ENCODE assay signal across 8 cellular contexts in genomic region chr10:97849491-97850402, GRCh38. TPM values are rescaled to one million over a fixed set of nuclear protein-coding genes. Genes with fewer than 3 reads are reported as not detected.
DNase-seq lines count a peak whose midpoint lies in the region; ATAC-seq and TF ChIP-seq lines count a peak whose summit lies in the region.

Gene GOLGA7B (plus strand): TSS chr10:97849843. CDS start chr10:97850304, 461 bp downstream.

- peak within 1 kb of the TSS; percentile 16 for H3K27ac Mint-ChIP-seq in Caco-2 (ENCODE audit: unreplicated experiment)

- WGBS in aorta, 2 donors: 1 to 2% methylated on average over 40 to 96 of the region's 96 CpGs

- peak; percentile 53 to 80 for DNase-seq in Caco-2
- DNase-seq in HCT116 (ENCODE audit: low read depth, low spot score): no peak
- DNase-seq in activated effector memory CD4-positive, alpha-beta T cell treated with anti-CD3 and anti-CD28 coated beads, Interleukin-2, amount 50 U/mL, for 16 hours: peak; percentile 88
- DNase-seq in glomerular visceral epithelial cell (ENCODE audit: extremely low spot score): peak; percentile 52
- DNase-seq in posterior cingulate gyrus: peak in 7 of 10 donors; percentile 36 to 94 (median 62)
- DNase-seq in aorta: peak in 1 of 2 donors; percentile 81

- no peaks in the 10 kb centered on the region; the same call in 1 of the 2 replicates for H3K27me3 ChIP-seq in Caco-2 (replicated peaks; ENCODE audit: control insufficient read depth, insufficient read depth, low read length)
- H3K27me3 ChIP-seq in HCT116 (ENCODE audit: insufficient read depth, low read length): peaks cover 7% of the 10 kb centered on the region; the same call in 1 of the 2 replicates
- H3K27me3 ChIP-seq in aorta (ENCODE audit: control insufficient read depth in 1 of 2, insufficient read depth in 2 of 2, low read length in 1 of 2): no peaks in the 10 kb centered on the region

- ATAC-seq in HCT116 (peak; percentile 87), aorta (ENCODE audit: low FRiP score) (peak; percentile 39), GM21576 (IDR thresholded peaks at IDR 0.05; ENCODE audit: unreplicated experiment) (no peak)

- peak within 1 kb of the TSS; percentile 72 for H3K4me3 Mint-ChIP-seq in Caco-2 (ENCODE audit: unreplicated experiment)

- no peak for TF ChIP-seq RAD21 in HCT116 (IDR thresholded peaks at IDR 0.05; ENCODE audit: low read depth)

- peak within 1 kb of the TSS; percentile 83 for H2AFZ ChIP-seq in HCT116 (ENCODE audit: low read depth, low read length, poor library complexity, severe bottlenecking)

- BruUV-seq in Caco-2 (replicated peaks; lab: Mats Ljungman, UMichigan) (no TSS peak), HCT116 (replicated peaks; lab: Mats Ljungman, UMichigan) (no TSS peak)

- H3K79me2 ChIP-seq in HCT116 (ENCODE audit: insufficient read depth, low read length): no peaks in the 10 kb centered on the region

- no peaks in the 10 kb centered on the region for H3K9me3 Mint-ChIP-seq in Caco-2 (ENCODE audit: unreplicated experiment)

- H3K4me1 Mint-ChIP-seq in Caco-2 (ENCODE audit: low read depth, unreplicated experiment): peaks cover 7% of the 10 kb centered on the region

- H3K27ac ChIP-seq in HCT116 (ENCODE audit: low read depth, low read length): peak within 1 kb of the TSS; percentile 45; the same call in 1 of the 2 replicates
- no peak within 1 kb of the TSS for H3K27ac ChIP-seq in aorta (ENCODE audit: low read depth in 1 of 2, low read length in 2 of 2)

- no peaks in the 10 kb centered on the region for H3K36me3 Mint-ChIP-seq in Caco-2 (ENCODE audit: insufficient read depth, unreplicated experiment)

- no peak for TF ChIP-seq POLR2A in HCT116 (IDR thresholded peaks at IDR 0.05; ENCODE audit: borderline replicate concordance, extremely low read depth, insufficient read depth, insufficient read length)

- H3K36me3 ChIP-seq in Caco-2 (ENCODE audit: control insufficient read depth, insufficient read depth, low read length) (no peaks in the 10 kb centered on the region), HCT116 (ENCODE audit: control insufficient read depth in 1 of 2, insufficient read depth in 2 of 2, low read length in 2 of 2) (no peaks in the 10 kb centered on the region), aorta (ENCODE audit: control insufficient read depth in 1 of 2, insufficient read depth in 2 of 2, low read length in 1 of 2) (no peaks in the 10 kb centered on the region)

- H3K4me3 ChIP-seq in Caco-2 (ENCODE audit: low read depth, low read length) (peak within 1 kb of the TSS; percentile 69), HCT116 (replicated peaks in 1 of 2; ENCODE audit: low read depth in 1 of 2, low read length in 2 of 2) (peak within 1 kb of the TSS; percentile 54 to 65), aorta (ENCODE audit: low read length in 2 of 2) (peak within 1 kb of the TSS; percentile 63 to 73)

- H3K9me3 ChIP-seq in Caco-2: no peaks in the 10 kb centered on the region
- no peaks in the 10 kb centered on the region for H3K9me3 ChIP-seq in HCT116 (ENCODE audit: control insufficient read depth in 1 of 2, insufficient read depth in 1 of 2, low read depth in 1 of 2, low read length in 2 of 2)
- no peaks in the 10 kb centered on the region for H3K9me3 ChIP-seq in aorta (ENCODE audit: control insufficient read depth, low read length)

- CTCF ChIA-PET in Caco-2 (lab: Charles Lee): interaction anchor here (0.6 to 1.0 kb wide), 4 partner anchors 12 to 58 kb away, joined by 3 to 6 read pairs (median 4); no protein-coding TSS in a partner anchor
- CTCF ChIA-PET in HCT116 (lab: Charles Lee): interaction anchor here (0.7 to 1.1 kb wide), 4 partner anchors 19 to 316 kb away, joined by 3 read pairs; no protein-coding TSS in a partner anchor

- peaks cover 3% of the 10 kb centered on the region for H3K27me3 Mint-ChIP-seq in Caco-2 (ENCODE audit: insufficient read depth, unreplicated experiment)

- POLR2A ChIA-PET in Caco-2 (lab: Charles Lee): no interaction called here
- POLR2A ChIA-PET in HCT116 (lab: Charles Lee): interaction anchor here (1.0 kb wide), 1 partner anchor 20 kb away, joined by 5 read pairs; no protein-coding TSS in a partner anchor

- RAD21 ChIA-PET in HCT116 (lab: Charles Lee; ENCODE audit: low non-redundant PET in 1 of 2, low total read pairs in 2 of 2, uncharacterized antibody in 2 of 2, unreplicated experiment in 2 of 2): interaction anchor here in 1 of 2 experiments (0.7 kb wide), 1 partner anchor 18 kb away, joined by 3 read pairs; no protein-coding TSS in a partner anchor

- intact Hi-C loops in Caco-2 (cut with micrococcal nuclease; ENCODE audit: unreplicated experiment): no loop called here
- intact Hi-C loops in HCT116 (cut with micrococcal nuclease): no loop called here
- intact Hi-C loops in posterior cingulate gyrus (cut with DNase I): no loop called here
- intact Hi-C loops in aorta (cut with DNase I): loop anchor here in 1 of 2 donors (5.0 kb wide), 1 partner anchor 47 kb away; no protein-coding TSS in a partner anchor

- TF ChIP-seq CTCF in Caco-2 (IDR thresholded peaks at IDR 0.05; ENCODE audit: insufficient read depth in 1 of 2, low read depth in 1 of 2, low read length in 1 of 2, severe bottlenecking in 1 of 2, unreplicated experiment in 1 of 2) (no peak), HCT116 (IDR thresholded peaks at IDR 0.05 in 2 of 3, conservative IDR thresholded peaks at IDR 0.05 in 1 of 3; ENCODE audit: borderline replicate concordance in 1 of 3, insufficient read depth in 1 of 3, low read depth in 2 of 3, low read length in 2 of 3) (no peak)

- H4K20me1 ChIP-seq in HCT116 (ENCODE audit: insufficient read depth): no peaks in the 10 kb centered on the region

- H3K4me2 ChIP-seq in HCT116 (ENCODE audit: low read length): peak within 1 kb of the TSS; percentile 90

- H3K9ac ChIP-seq in HCT116 (ENCODE audit: low read length): peak within 1 kb of the TSS; percentile 39

- no peaks in the 10 kb centered on the region for H3K9me2 ChIP-seq in HCT116 (ENCODE audit: insufficient read depth)

- H3K4me1 ChIP-seq in Caco-2 (0 out of 2 replicates have a peak, but pooled peaks cover 13% of the 10 kb centered on the region), HCT116 (ENCODE audit: control insufficient read depth in 1 of 2, insufficient read depth in 2 of 2, low read length in 2 of 2) (peaks cover 4 to 18% of the 10 kb centered on the region in 2 experiments; a peak in 2 of 4 replicates), aorta (ENCODE audit: control insufficient read depth in 1 of 2, insufficient read depth in 2 of 2, low read length in 2 of 2) (no peaks in the 10 kb centered on the region)

TF ChIP-seq in HCT116, 20 proteins besides CTCF, POLR2A, EP300 and RAD21 (continues in another document):
- TF ChIP-seq POLR2AphosphoS5 (IDR thresholded peaks at IDR 0.05; ENCODE audit: low read depth, low read length): 0 out of 2 replicates have a peak, but pooled peaks have one; percentile 21
- no peak for TF ChIP-seq ZFX (IDR thresholded peaks at IDR 0.05)

TF ChIP-seq in PFSK-1, 5 proteins besides CTCF, POLR2A, EP300 and RAD21:
- TF ChIP-seq POLR2AphosphoS5 (IDR thresholded peaks at IDR 0.05; ENCODE audit: low read depth, low read length): no peak
- no peak for TF ChIP-seq TAF1 (IDR thresholded peaks at IDR 0.05; ENCODE audit: borderline replicate concordance, insufficient read depth, low read length)
- peak; percentile 79 to 93 for TF ChIP-seq REST (IDR thresholded peaks at IDR 0.05; ENCODE audit: insufficient read depth in 1 of 2, low read depth in 2 of 2, low read length in 2 of 2)
- TF ChIP-seq SIN3A (IDR thresholded peaks at IDR 0.05; ENCODE audit: borderline replicate concordance, insufficient read depth, low read length): peak; percentile 4; the same call in 1 of the 2 replicates
- TF ChIP-seq FOXP2 (optimal IDR thresholded peaks at IDR 0.05; ENCODE audit: borderline replicate concordance, extremely low read depth, extremely low read length, insufficient read depth): peak; percentile 19

RNA-seq across cellular contexts. Expression of gene GOLGA7B, which starts in this region (rescaled TPM):
- total RNA-seq in Caco-2 (2022) (0.21 and 0.36 TPM in 2 replicates), HCT116 (2021; ENCODE audit: unreplicated experiment) (1.0 TPM), aorta (under 1 TPM; 0.36 to 0.45 TPM)
- polyA plus RNA-seq in HCT116 (2012): 1.00 and 1.2 TPM in 2 replicates
- 7.7 TPM for polyA plus RNA-seq in PFSK-1 (2012; ENCODE audit: insufficient read length, low read depth)
- polyA plus RNA-seq in aorta: under 1 TPM; 0.13 to 0.41 TPM

Comparison
In these comparisons a context has a peak if more than half of its experiments do, and no peak if none do; other contexts are left out.
1. Peak in DNase-seq and H3K4me3 ChIP-seq in Caco-2; RNA of the gene not detected or under 1 TPM.
2. Peak in ATAC-seq and H3K4me3 ChIP-seq in aorta; RNA of the gene not detected or under 1 TPM.